1 cellular context compared by ENCODE assay signal in the genomic region with DNA sequence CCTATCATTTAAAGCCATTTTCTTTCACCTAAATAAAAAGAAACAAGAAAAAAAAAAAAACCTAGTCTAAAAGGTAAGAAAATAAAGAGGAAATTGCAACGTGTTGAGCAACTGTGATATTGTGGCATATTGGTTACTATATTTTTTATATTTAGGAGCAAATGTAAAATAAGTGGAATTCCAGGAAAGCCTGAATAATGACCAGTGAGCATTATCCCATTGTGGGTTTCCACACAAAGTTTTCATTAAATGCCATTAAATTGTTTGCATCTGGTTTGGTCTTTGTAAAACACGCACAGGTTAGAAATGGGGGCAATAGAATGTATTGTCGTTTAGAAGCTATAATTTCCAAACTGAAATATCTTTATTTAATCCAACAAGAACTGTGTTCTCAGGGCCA.
TF ChIP-seq lines count a peak whose summit lies in the region.

No MANE protein-coding gene starts in this region.

TF ChIP-seq in SK-N-SH, 30 proteins besides CTCF, POLR2A, EP300 and RAD21 (continued from another document):
- TF ChIP-seq, protein P1, sequence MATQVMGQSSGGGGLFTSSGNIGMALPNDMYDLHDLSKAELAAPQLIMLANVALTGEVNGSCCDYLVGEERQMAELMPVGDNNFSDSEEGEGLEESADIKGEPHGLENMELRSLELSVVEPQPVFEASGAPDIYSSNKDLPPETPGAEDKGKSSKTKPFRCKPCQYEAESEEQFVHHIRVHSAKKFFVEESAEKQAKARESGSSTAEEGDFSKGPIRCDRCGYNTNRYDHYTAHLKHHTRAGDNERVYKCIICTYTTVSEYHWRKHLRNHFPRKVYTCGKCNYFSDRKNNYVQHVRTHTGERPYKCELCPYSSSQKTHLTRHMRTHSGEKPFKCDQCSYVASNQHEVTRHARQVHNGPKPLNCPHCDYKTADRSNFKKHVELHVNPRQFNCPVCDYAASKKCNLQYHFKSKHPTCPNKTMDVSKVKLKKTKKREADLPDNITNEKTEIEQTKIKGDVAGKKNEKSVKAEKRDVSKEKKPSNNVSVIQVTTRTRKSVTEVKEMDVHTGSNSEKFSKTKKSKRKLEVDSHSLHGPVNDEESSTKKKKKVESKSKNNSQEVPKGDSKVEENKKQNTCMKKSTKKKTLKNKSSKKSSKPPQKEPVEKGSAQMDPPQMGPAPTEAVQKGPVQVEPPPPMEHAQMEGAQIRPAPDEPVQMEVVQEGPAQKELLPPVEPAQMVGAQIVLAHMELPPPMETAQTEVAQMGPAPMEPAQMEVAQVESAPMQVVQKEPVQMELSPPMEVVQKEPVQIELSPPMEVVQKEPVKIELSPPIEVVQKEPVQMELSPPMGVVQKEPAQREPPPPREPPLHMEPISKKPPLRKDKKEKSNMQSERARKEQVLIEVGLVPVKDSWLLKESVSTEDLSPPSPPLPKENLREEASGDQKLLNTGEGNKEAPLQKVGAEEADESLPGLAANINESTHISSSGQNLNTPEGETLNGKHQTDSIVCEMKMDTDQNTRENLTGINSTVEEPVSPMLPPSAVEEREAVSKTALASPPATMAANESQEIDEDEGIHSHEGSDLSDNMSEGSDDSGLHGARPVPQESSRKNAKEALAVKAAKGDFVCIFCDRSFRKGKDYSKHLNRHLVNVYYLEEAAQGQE (IDR thresholded peaks at IDR 0.05; ENCODE audit: low read depth, low read length) = no peak
- no peak for TF ChIP-seq SIN3A (IDR thresholded peaks at IDR 0.05; ENCODE audit: borderline replicate concordance, low read depth, low read length)
- 0 out of 2 replicates have a peak, but pooled peaks have one; percentile 27 for TF ChIP-seq MEF2A (IDR thresholded peaks at IDR 0.05; ENCODE audit: borderline replicate concordance, low read depth)
- TF ChIP-seq, protein P2, sequence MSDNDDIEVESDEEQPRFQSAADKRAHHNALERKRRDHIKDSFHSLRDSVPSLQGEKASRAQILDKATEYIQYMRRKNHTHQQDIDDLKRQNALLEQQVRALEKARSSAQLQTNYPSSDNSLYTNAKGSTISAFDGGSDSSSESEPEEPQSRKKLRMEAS (IDR thresholded peaks at IDR 0.05; ENCODE audit: low read depth) = no peak
- TF ChIP-seq JUND (IDR thresholded peaks at IDR 0.05) = peak; percentile 20; the same call in 1 of the 2 replicates
- peak; percentile 62 for TF ChIP-seq TCF12 (IDR thresholded peaks at IDR 0.05)
- no peak for TF ChIP-seq RFX5 (IDR thresholded peaks at IDR 0.05; ENCODE audit: low read length)
- peak; percentile 67; the same call in 1 of the 2 replicates for TF ChIP-seq TEAD4 (IDR thresholded peaks at IDR 0.05; ENCODE audit: borderline replicate concordance, insufficient read depth)
- no peak for TF ChIP-seq YY1 (IDR thresholded peaks at IDR 0.05; ENCODE audit: low read depth)
